8 cellular contexts compared by ENCODE assay signal in the genomic region with DNA sequence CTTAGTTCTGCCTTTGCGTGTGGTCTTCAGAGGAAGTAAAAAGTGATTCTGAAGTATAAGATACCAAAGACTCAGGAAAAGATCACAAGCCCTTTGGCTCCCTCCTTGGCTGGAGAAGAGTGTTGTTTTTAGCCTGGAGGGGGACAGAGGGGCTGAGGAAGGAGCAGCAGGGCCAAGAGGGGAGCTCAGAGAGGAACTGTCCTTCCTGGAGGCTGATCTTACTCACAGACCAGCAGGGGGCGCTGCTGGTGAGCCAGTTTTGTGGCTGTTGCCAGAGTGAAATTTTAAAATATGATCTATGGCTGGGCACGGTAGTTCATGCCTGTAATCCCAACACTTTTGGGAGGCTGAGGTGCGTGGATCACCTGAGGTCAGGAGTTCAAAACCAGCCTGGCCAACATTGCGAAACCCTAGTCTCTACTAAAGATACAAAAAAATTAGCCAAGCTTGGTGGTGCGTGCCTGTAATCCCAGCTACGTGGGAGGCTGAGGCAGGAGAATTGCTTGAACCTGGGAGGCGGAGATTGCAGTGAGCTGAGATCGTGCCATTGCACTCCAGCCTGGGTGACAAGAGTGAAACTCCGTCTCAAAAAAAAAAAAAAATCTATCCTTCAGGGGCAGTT.
A peak's percentile ranks its signal among the peaks of the same experiment; 100 is the strongest.
DNase-seq lines count a peak whose midpoint lies in the region; ATAC-seq and TF ChIP-seq lines count a peak whose summit lies in the region.
"Not testable (repeated sequence)": the region's sequence is repeated elsewhere in the genome, so short reads cannot be mapped to it uniquely, and the experiment has no call there.

No MANE protein-coding gene starts in this region.

- intact Hi-C loops in left cardiac atrium (cut with DNase I) = loop anchor here in 1 of 2 donors (10.0 kb wide), 1 partner anchor 217 kb away; a partner anchor contains a TSS
- intact Hi-C loops in posterior cingulate gyrus (cut with DNase I); thyroid gland (cut with DNase I): not testable (repeated sequence)

- not testable (repeated sequence) for H3K9me2 ChIP-seq in OCI-LY1 (ENCODE audit: low read depth, low read length)

- H3K27me3 Mint-ChIP-seq in activated CD4-positive, alpha-beta T cell treated with anti-CD3 and anti-CD28 coated beads, Interleukin-2, amount 10 ng/mL, durations not matched to agents 7 days and 5 days = not testable (repeated sequence)

- not testable (repeated sequence) for H3K79me2 ChIP-seq in OCI-LY1 (ENCODE audit: insufficient read depth, low read length)

- not testable (repeated sequence) for H3K27ac Mint-ChIP-seq in activated CD4-positive, alpha-beta T cell treated with anti-CD3 and anti-CD28 coated beads, Interleukin-2, amount 10 ng/mL, durations not matched to agents 7 days and 5 days

- not testable (repeated sequence) for H3K9me3 ChIP-seq in OCI-LY1 (ENCODE audit: low read length); thyroid gland

- H3K4me2 ChIP-seq in OCI-LY1 (ENCODE audit: low read length) = not testable (repeated sequence)

- not testable (repeated sequence) for H2AFZ ChIP-seq in OCI-LY1 (ENCODE audit: low read length)

- H3K4me1 ChIP-seq in OCI-LY1 (ENCODE audit: insufficient read depth, low read length, severe bottlenecking) = not testable (repeated sequence)
- H3K4me1 ChIP-seq in thyroid gland = peaks cover 7 to 10% of the 10 kb centered on the region in 2 donors

- not testable (repeated sequence) for H3K9me3 Mint-ChIP-seq in activated CD4-positive, alpha-beta T cell treated with anti-CD3 and anti-CD28 coated beads, Interleukin-2, amount 10 ng/mL, durations not matched to agents 7 days and 5 days

- not testable (repeated sequence) for H3K4me3 Mint-ChIP-seq in activated CD4-positive, alpha-beta T cell treated with anti-CD3 and anti-CD28 coated beads, Interleukin-2, amount 10 ng/mL, durations not matched to agents 7 days and 5 days

- in situ Hi-C loops in astrocyte of the spinal cord (cut with HindIII; ENCODE audit: low sequenced_read_pairs) = not testable (repeated sequence)

- H4K20me1 ChIP-seq in OCI-LY1 (ENCODE audit: insufficient read depth, low read length) = not testable (repeated sequence)

- H3K36me3 ChIP-seq in OCI-LY1 (ENCODE audit: insufficient read depth, low read length); thyroid gland: not testable (repeated sequence)

- DNase-seq in DMS53 treated with DMSO at 0.1 percent for 48 hours (lab: John Stamatoyannopoulos, UW; ENCODE audit: unreplicated experiment) (peak; percentile 7), HT1080 (ENCODE audit: low read depth) (peak; percentile 11), astrocyte of the spinal cord (ENCODE audit: low read depth, low spot score) (peak; percentile 36), left cardiac atrium (peak; percentile 48), posterior cingulate gyrus (peak in 9 of 10 donors; percentile 56 to 95 (median 67)), thyroid gland (peak; percentile 24 to 55)
- DNase-seq in activated CD4-positive, alpha-beta T cell treated with anti-CD3 and anti-CD28 coated beads, Interleukin-2, amount 10 ng/mL, durations not matched to agents 7 days and 5 days = peak; percentile 65

- CTCF ChIA-PET in activated CD4-positive, alpha-beta T cell treated with anti-CD3 and anti-CD28 coated beads, Interleukin-2, amount 10 ng/mL, durations not matched to agents 7 days and 5 days (lab: Charles Lee) = interaction anchor here (1.0 to 1.6 kb wide), 6 partner anchors 12 to 88 kb away, joined by 3 to 7 read pairs (median 4); no protein-coding TSS in a partner anchor

- H3K27me3 ChIP-seq in OCI-LY1 (ENCODE audit: insufficient read depth, low read length); thyroid gland: not testable (repeated sequence)

- not testable (repeated sequence) for H3K9ac ChIP-seq in OCI-LY1 (ENCODE audit: low read length)

- H3K36me3 Mint-ChIP-seq in activated CD4-positive, alpha-beta T cell treated with anti-CD3 and anti-CD28 coated beads, Interleukin-2, amount 10 ng/mL, durations not matched to agents 7 days and 5 days (ENCODE audit: low read depth) = not testable (repeated sequence)

- not testable (repeated sequence) for H3F3A ChIP-seq in OCI-LY1 (ENCODE audit: insufficient read depth, low read length)

- TF ChIP-seq POLR2A in thyroid gland (IDR thresholded peaks at IDR 0.05) = not testable (repeated sequence)

- POLR2A ChIA-PET in activated CD4-positive, alpha-beta T cell treated with anti-CD3 and anti-CD28 coated beads, Interleukin-2, amount 10 ng/mL, durations not matched to agents 7 days and 5 days (lab: Charles Lee) = not testable (repeated sequence)

- 82 to 85% methylated on average over 10 of the region's 10 CpGs for WGBS in thyroid gland, 2 donors

- not testable (repeated sequence) for H3K4me3 ChIP-seq in OCI-LY1 (ENCODE audit: low read depth, low read length, poor library complexity, severe bottlenecking); astrocyte of the spinal cord (ENCODE audit: low read depth, low read length); thyroid gland (replicated peaks in 1 of 3)

- H3K4me1 Mint-ChIP-seq in activated CD4-positive, alpha-beta T cell treated with anti-CD3 and anti-CD28 coated beads, Interleukin-2, amount 10 ng/mL, durations not matched to agents 7 days and 5 days = not testable (repeated sequence)

- H3K27ac ChIP-seq in OCI-LY1 (ENCODE audit: low read depth, low read length, poor library complexity, severe bottlenecking); thyroid gland: not testable (repeated sequence)

- TF ChIP-seq CTCF in OCI-LY1 (IDR thresholded peaks at IDR 0.05; ENCODE audit: low read length) (peak; percentile 61), astrocyte of the spinal cord (IDR thresholded peaks at IDR 0.05; ENCODE audit: low read depth, low read length) (peak; percentile 87), thyroid gland (IDR thresholded peaks at IDR 0.05) (peak in 4 of 6 experiments; percentile 44 to 66 (median 54))

- ATAC-seq in left cardiac atrium = not testable (repeated sequence)

Comparison
In these comparisons a context has a peak if more than half of its experiments do, and no peak if none do; other contexts are left out.
1. DNase-seq: peak in every context shown above with its lines; median percentile 67 in posterior cingulate gyrus; 65 in activated CD4-positive, alpha-beta T cell treated with anti-CD3 and anti-CD28 coated beads, Interleukin-2, amount 10 ng/mL, durations not matched to agents 7 days and 5 days; 48 in left cardiac atrium; 40 in thyroid gland; 36 in astrocyte of the spinal cord; 11 in HT1080; 7 in DMS53 treated with DMSO at 0.1 percent for 48 hours.